In genomic region chr20:1533059-1533458, GRCh38 we compare ENCODE assay signal across 8 cellular contexts. TPM values are rescaled to one million over a fixed set of nuclear protein-coding genes. Genes with fewer than 3 reads are reported as not detected.
DNase-seq lines count a peak whose midpoint lies in the region; ATAC-seq, FAIRE-seq and TF ChIP-seq lines count a peak whose summit lies in the region.
"Had no signal": no experiment of that assay in that cellular context is flagged by ENCODE, and none has a peak within 500 bp of the region (broad histone marks: within the 10 kb centered on the region; RNA-seq: fewer than 3 reads in every experiment).

No MANE protein-coding gene starts in this region.

- peak; percentile 55 to 67 for DNase-seq in AML-193 (lab: John Stamatoyannopoulos, UW)
- peak; percentile 12 for DNase-seq in ELF-1 (ENCODE audit: low read depth, low spot score)
- DNase-seq in NCI-H82 (lab: John Stamatoyannopoulos, UW) = peak; percentile 71
- DNase-seq in esophagus muscularis mucosa (ENCODE audit: extremely low spot score) = peak; percentile 77
- no peak for DNase-seq in H54 (ENCODE audit: insufficient read length, low spot score)
- no peak for DNase-seq in NCI-H1092 (lab: John Stamatoyannopoulos, UW)
- DNase-seq: activated gamma-delta T cell had no signal

- no peaks in the 10 kb centered on the region for H3K4me1 ChIP-seq in esophagus muscularis mucosa

- TF ChIP-seq POLR2A in esophagus muscularis mucosa (IDR thresholded peaks at IDR 0.05; ENCODE audit: low read depth) = no peak
- no peak for TF ChIP-seq POLR2A in H54 (IDR thresholded peaks at IDR 0.05; ENCODE audit: low read depth, low read length)

- TF ChIP-seq EP300 in esophagus muscularis mucosa (IDR thresholded peaks at IDR 0.05) = no peak

- no peak overlapping the region for H3K27ac ChIP-seq in esophagus muscularis mucosa (replicated peaks in 1 of 4)

- TF ChIP-seq CTCF in esophagus muscularis mucosa (IDR thresholded peaks at IDR 0.05) = no peak

- no peak overlapping the region for H3K4me3 ChIP-seq in esophagus muscularis mucosa

- ATAC-seq in HG03520 (IDR thresholded peaks at IDR 0.05; ENCODE audit: unreplicated experiment) = no peak

- no peaks in the 10 kb centered on the region for H3K36me3 ChIP-seq in esophagus muscularis mucosa

- WGBS in esophagus muscularis mucosa = 57% methylated on average over 4 of the region's 4 CpGs

- FAIRE-seq in H54 (lab: Jason Lieb, UNC) = no peak

- H3K9me3 ChIP-seq in esophagus muscularis mucosa = no peaks in the 10 kb centered on the region

- intact Hi-C loops in esophagus muscularis mucosa (cut with DNase I) = no loop called here

- no peaks in the 10 kb centered on the region for H3K27me3 ChIP-seq in esophagus muscularis mucosa

RNA-seq across cellular contexts. Expression of gene SIRPD, which starts 24.4 kb away (rescaled TPM):
- total RNA-seq in esophagus muscularis mucosa = not detected

RNA-seq across cellular contexts. Expression of gene SIRPB2, which starts 41.8 kb away (rescaled TPM):
- 1 to 10 TPM; 4.7 to 8.1 (median 6.2) TPM for total RNA-seq in esophagus muscularis mucosa

Comparison
In these comparisons a context has a peak if more than half of its experiments do, and no peak if none do; other contexts are left out.
1. DNase-seq: peak in AML-193 (2 of 2), ELF-1 (single experiment), NCI-H82 (single experiment) and esophagus muscularis mucosa (single experiment); none in H54 (single experiment) and NCI-H1092 (single experiment).